In the genomic region with DNA sequence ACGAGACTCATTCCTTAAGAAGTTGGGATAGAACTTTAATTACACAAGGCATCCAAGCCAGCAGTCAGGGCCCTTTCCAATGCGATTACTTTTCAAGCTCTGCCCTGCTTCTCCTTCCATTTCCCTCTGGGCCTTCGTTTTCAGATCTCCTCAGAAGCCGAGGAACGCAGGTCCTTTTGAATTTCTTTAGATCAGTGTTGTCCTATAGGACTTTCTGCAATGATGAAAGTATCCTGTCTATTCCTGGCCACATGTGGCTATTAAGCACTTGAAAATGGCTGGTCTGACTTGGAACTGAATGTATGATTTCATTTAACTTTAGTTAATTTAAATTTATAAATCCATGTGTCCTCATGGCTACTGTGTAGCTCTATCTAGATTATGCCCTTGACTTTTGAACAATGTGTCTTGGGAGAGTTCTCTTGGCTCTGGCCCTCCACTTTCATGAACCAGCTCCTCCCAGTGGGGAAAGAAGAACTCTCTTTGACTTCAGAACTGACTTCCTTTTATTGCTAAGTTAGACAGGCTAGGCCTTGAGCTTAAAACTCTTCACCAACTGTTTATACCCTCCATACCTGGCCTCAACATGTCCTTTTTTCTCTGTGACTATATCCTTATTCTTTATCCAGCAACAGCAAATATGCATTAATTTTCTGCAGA, we compare ENCODE assay signal across 8 cellular contexts. TPM values are rescaled to one million over a fixed set of nuclear protein-coding genes. Genes with fewer than 3 reads are reported as not detected.
A peak's percentile ranks its signal among the peaks of the same experiment; 100 is the strongest.
DNase-seq lines count a peak whose midpoint lies in the region; ATAC-seq and TF ChIP-seq lines count a peak whose summit lies in the region.

No MANE protein-coding gene starts in this region.

- H3K4me3 ChIP-seq in GM06990 (replicated peaks; ENCODE audit: low read depth, low read length) (no peak overlapping the region), OCI-LY1 (ENCODE audit: low read depth, low read length, poor library complexity, severe bottlenecking) (no peak overlapping the region), coronary artery (peak overlapping the region; percentile 25)

- H3K9ac ChIP-seq in OCI-LY1 (ENCODE audit: low read length) = no peak overlapping the region

- no peak overlapping the region for H2AFZ ChIP-seq in OCI-LY1 (ENCODE audit: low read length)

- no peaks in the 10 kb centered on the region for H3K9me2 ChIP-seq in OCI-LY1 (ENCODE audit: low read depth, low read length)

- no peaks in the 10 kb centered on the region for H3K9me3 ChIP-seq in OCI-LY1 (ENCODE audit: low read length)

- DNase-seq in GM06990 (ENCODE audit: extremely low read depth, insufficient read length) = no peak
- no peak for DNase-seq in coronary artery (ENCODE audit: low spot score)
- peak; percentile 67 for DNase-seq in myocyte (ENCODE audit: low read depth)
- no peak for DNase-seq in NCI-H2171 treated with DMSO at 0.1 percent for 48 hours (lab: John Stamatoyannopoulos, UW)
- DNase-seq in G401 (ENCODE audit: low spot score) = no peak
- DNase-seq in activated CD4-positive, alpha-beta T cell treated with anti-CD3 and anti-CD28 coated beads for 4 hours = no peak

- in situ Hi-C loops in G401 (cut with HindIII; ENCODE audit: low sequenced_read_pairs) = no loop called here

- H3K4me2 ChIP-seq in OCI-LY1 (ENCODE audit: low read length) = peak overlapping the region; percentile 10; the same call in 1 of the 2 replicates

- H3K36me3 ChIP-seq in GM06990 (ENCODE audit: control insufficient read depth, insufficient read depth, low read length) = no peaks in the 10 kb centered on the region
- H3K36me3 ChIP-seq in OCI-LY1 (ENCODE audit: insufficient read depth, low read length) = peaks cover 37% of the 10 kb centered on the region; the same call in 1 of the 2 replicates

- peaks cover 79% of the 10 kb centered on the region for H3K4me1 ChIP-seq in OCI-LY1 (ENCODE audit: insufficient read depth, low read length, severe bottlenecking)

- H3F3A ChIP-seq in OCI-LY1 (ENCODE audit: insufficient read depth, low read length) = no peaks in the 10 kb centered on the region

- TF ChIP-seq CTCF in GM06990 (IDR thresholded peaks at IDR 0.05; ENCODE audit: insufficient read depth, low read length, poor library complexity, severe bottlenecking) (peak; percentile 39), OCI-LY1 (IDR thresholded peaks at IDR 0.05; ENCODE audit: low read length) (peak; percentile 41; the same call in 1 of the 2 replicates), coronary artery (IDR thresholded peaks at IDR 0.05) (no peak)

- no peaks in the 10 kb centered on the region for H4K20me1 ChIP-seq in OCI-LY1 (ENCODE audit: insufficient read depth, low read length)

- H3K27ac ChIP-seq in OCI-LY1 (ENCODE audit: low read depth, low read length, poor library complexity, severe bottlenecking) = peak overlapping the region; percentile 49
- peak overlapping the region; percentile 38 to 81 for H3K27ac ChIP-seq in coronary artery

- H3K27me3 ChIP-seq in GM06990 (replicated peaks; ENCODE audit: control insufficient read depth, insufficient read depth, low read length) (no peaks in the 10 kb centered on the region), OCI-LY1 (ENCODE audit: insufficient read depth, low read length) (no peaks in the 10 kb centered on the region)

- H3K79me2 ChIP-seq in OCI-LY1 (ENCODE audit: insufficient read depth, low read length) = peaks cover 51% of the 10 kb centered on the region

- ATAC-seq in HG02981 (IDR thresholded peaks at IDR 0.05; ENCODE audit: unreplicated experiment) = no peak

RNA-seq across cellular contexts. Expression of a gene that starts 22.7 kb away (rescaled TPM):
- 102 and 106 TPM in 2 replicates for total RNA-seq in myocyte
- 109 TPM for polyA plus RNA-seq in myocyte (2012)
- 0.81 TPM in 1 of 2 replicates, not detected in the other for total RNA-seq in G401 (2014; rRNA removed; shearing (Covaris generic))

Comparison
In these comparisons a context has a peak if more than half of its experiments do, and no peak if none do; other contexts are left out.
1. RNA of a gene that starts 22.7 kb away (total RNA-seq): 102 to 106 TPM in myocyte; 0.81 TPM in G401; every median in the first group is over 10 times any median in the second.